8 cellular contexts compared by ENCODE assay signal in genomic region chr7:148501707-148502139, GRCh38.
DNase-seq lines count a peak whose midpoint lies in the region; ATAC-seq and TF ChIP-seq lines count a peak whose summit lies in the region.

No MANE protein-coding gene starts in this region.

- H3K36me3 Mint-ChIP-seq in progenitor cell of endocrine pancreas (ENCODE audit: insufficient read depth): no peaks in the 10 kb centered on the region

- H3K4me1 Mint-ChIP-seq in progenitor cell of endocrine pancreas (ENCODE audit: low read depth): peaks cover 7% of the 10 kb centered on the region

- DNase-seq in ELF-1 (ENCODE audit: low read depth, low spot score) (peak; percentile 88), cardiac fibroblast (ENCODE audit: low read depth in 2 of 2) (peak; percentile 7 to 21), progenitor cell of endocrine pancreas (ENCODE audit: low spot score, unreplicated experiment) (peak; percentile 24), SHP77 (lab: John Stamatoyannopoulos, UW) (no peak), GM03348 (ENCODE audit: low spot score) (no peak), NCI-H128 (lab: John Stamatoyannopoulos, UW; ENCODE audit: unreplicated experiment) (no peak)

- peaks cover 26% of the 10 kb centered on the region for H3K27me3 Mint-ChIP-seq in progenitor cell of endocrine pancreas

- H3K4me3 ChIP-seq in cardiac fibroblast (replicated peaks in 1 of 2; ENCODE audit: low read depth in 2 of 2, low read length in 2 of 2): peak overlapping the region in 1 of 2 donors; percentile 11

- no peak overlapping the region for H3K27ac Mint-ChIP-seq in progenitor cell of endocrine pancreas

- ATAC-seq in GM19468 (IDR thresholded peaks at IDR 0.05; ENCODE audit: extremely low read depth, unreplicated experiment) (peak; percentile 71), HG03442 (IDR thresholded peaks at IDR 0.05; ENCODE audit: unreplicated experiment) (peak; percentile 90)

- peak overlapping the region; percentile 61 for H3K4me3 Mint-ChIP-seq in progenitor cell of endocrine pancreas (ENCODE audit: low read depth)

- no peak for TF ChIP-seq CTCF in cardiac fibroblast (IDR thresholded peaks at IDR 0.05; ENCODE audit: low read depth, low read length)
- TF ChIP-seq CTCF in progenitor cell of endocrine pancreas (IDR thresholded peaks at IDR 0.05; ENCODE audit: unreplicated experiment): no peak

- H3K9me3 Mint-ChIP-seq in progenitor cell of endocrine pancreas (ENCODE audit: low read depth): no peaks in the 10 kb centered on the region

Comparison
In these comparisons a context has a peak if more than half of its experiments do, and no peak if none do; other contexts are left out.
1. DNase-seq: peak in ELF-1 (single experiment), cardiac fibroblast (2 of 2) and progenitor cell of endocrine pancreas (single experiment); none in SHP77 (0 of 2), GM03348 (single experiment) and NCI-H128 (single experiment).